In genomic region chr20:25139061-25139705, GRCh38 we compare ENCODE assay signal across 1 cellular context.
A peak's percentile ranks its signal among the peaks of the same experiment; 100 is the strongest.
TF ChIP-seq lines count a peak whose summit lies in the region.

No MANE protein-coding gene starts in this region.

TF ChIP-seq in HepG2, 621 proteins besides CTCF, POLR2A, EP300 and RAD21 (continued from another document and continues in another):
- TF ChIP-seq ZXDC (CRISPR knock-in tag; IDR thresholded peaks at IDR 0.05), result no peak
- peak; percentile 29; the same call in 1 of the 2 replicates for TF ChIP-seq KDM2A (CRISPR knock-in tag; IDR thresholded peaks at IDR 0.05; ENCODE audit: borderline replicate concordance, low read depth)
- TF ChIP-seq NFYC (CRISPR knock-in tag; IDR thresholded peaks at IDR 0.05), result no peak
- no peak for TF ChIP-seq MXD1 (CRISPR knock-in tag; IDR thresholded peaks at IDR 0.05)
- 0 out of 2 replicates have a peak, but pooled peaks have one; percentile 27 for TF ChIP-seq FIP1L1 (IDR thresholded peaks at IDR 0.05; ENCODE audit: borderline replicate concordance, insufficient read depth, low read depth, low read length)
- TF ChIP-seq AHDC1 (CRISPR knock-in tag; IDR thresholded peaks at IDR 0.05; ENCODE audit: borderline replicate concordance), result no peak
- TF ChIP-seq ZBTB37 (CRISPR knock-in tag; IDR thresholded peaks at IDR 0.05), result no peak
- TF ChIP-seq ZNF547 (CRISPR knock-in tag; IDR thresholded peaks at IDR 0.05), result no peak
- no peak for TF ChIP-seq MED8 (CRISPR knock-in tag; IDR thresholded peaks at IDR 0.05; ENCODE audit: insufficient replicate concordance)
- no peak for TF ChIP-seq ZNF367 (CRISPR knock-in tag; IDR thresholded peaks at IDR 0.05; ENCODE audit: borderline replicate concordance)
- no peak for TF ChIP-seq CCAR2 (optimal IDR thresholded peaks at IDR 0.05; ENCODE audit: low read depth, low read length)
- no peak for TF ChIP-seq ZNF251 (CRISPR knock-in tag; IDR thresholded peaks at IDR 0.05)
- no peak for TF ChIP-seq MLXIP (CRISPR knock-in tag; IDR thresholded peaks at IDR 0.05; ENCODE audit: borderline replicate concordance)
- TF ChIP-seq ZNF569 (CRISPR knock-in tag; IDR thresholded peaks at IDR 0.05; ENCODE audit: borderline replicate concordance), result no peak
- TF ChIP-seq ZSCAN31 (CRISPR knock-in tag; IDR thresholded peaks at IDR 0.05; ENCODE audit: low read depth), result no peak
- TF ChIP-seq SNAPC5 (CRISPR knock-in tag; IDR thresholded peaks at IDR 0.05; ENCODE audit: borderline replicate concordance), result no peak
- TF ChIP-seq PHF5A (CRISPR knock-in tag; IDR thresholded peaks at IDR 0.05; ENCODE audit: low read depth, unreplicated experiment), result no peak
- TF ChIP-seq HNF1B (CRISPR knock-in tag; IDR thresholded peaks at IDR 0.05), result 0 out of 2 replicates have a peak, but pooled peaks have one; percentile 52
- no peak for TF ChIP-seq MTF1 (CRISPR knock-in tag; IDR thresholded peaks at IDR 0.05)
- no peak for TF ChIP-seq NFE2L2 (IDR thresholded peaks at IDR 0.05; ENCODE audit: low read length)
- no peak for TF ChIP-seq NFRKB (IDR thresholded peaks at IDR 0.05)
- TF ChIP-seq UBTF (CRISPR knock-in tag; IDR thresholded peaks at IDR 0.05), result no peak
- no peak for TF ChIP-seq PLSCR1 (CRISPR knock-in tag; IDR thresholded peaks at IDR 0.05; ENCODE audit: borderline replicate concordance)
- no peak for TF ChIP-seq ZNF646 (CRISPR knock-in tag; IDR thresholded peaks at IDR 0.05)
- TF ChIP-seq ZNF879 (CRISPR knock-in tag; IDR thresholded peaks at IDR 0.05), result no peak
